ENCODE assay signal across 26 cellular contexts in the genomic region with DNA sequence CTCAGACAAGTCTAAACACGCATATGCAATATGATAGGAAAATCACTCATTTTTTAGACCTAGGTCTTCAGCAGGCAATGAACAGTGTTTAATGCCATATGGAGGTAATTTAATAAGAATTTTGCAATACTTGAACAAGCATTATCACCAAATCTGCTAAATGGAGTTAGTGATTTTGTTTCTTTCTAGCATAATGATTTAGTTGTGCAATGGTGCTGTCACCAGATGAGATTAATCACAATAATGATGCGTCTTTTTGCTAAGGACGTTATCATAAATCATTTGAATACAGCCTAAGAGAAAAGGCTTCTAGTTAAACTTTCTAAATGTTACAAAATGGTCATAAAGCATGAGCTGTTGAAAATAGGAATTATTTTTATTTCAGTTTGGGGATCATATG.
"Had no signal": no experiment of that assay in that cellular context is flagged by ENCODE, and none has a peak within 500 bp of the region (broad histone marks: within the 10 kb centered on the region; RNA-seq: fewer than 3 reads in every experiment).

No MANE protein-coding gene starts in this region.

- DNase-seq: activated CD4-positive, alpha-beta T cell treated with anti-CD3 and anti-CD28 coated beads, Interleukin-2, amount 50 U/mL, for 48 hours; activated CD8-positive, alpha-beta memory T cell treated with anti-CD3 and anti-CD28 coated beads, Interleukin-2, amount 50 U/mL, for 48 hours; activated naive CD4-positive, alpha-beta T cell; activated naive CD8-positive, alpha-beta T cell treated with anti-CD3 and anti-CD28 coated beads for 36 hours; activated T-cell treated with anti-CD3 and anti-CD28 coated beads, Interleukin-2, amount 50 U/mL, for 4 hours; effector memory CD4-positive, alpha-beta T cell; foreskin keratinocyte; kidney; lower lobe of right lung; mesendoderm; mucosa of descending colon; nucleus accumbens; right cardiac atrium; stimulated activated CD4-positive, alpha-beta T cell treated with anti-CD3 and anti-CD28 coated beads, Interleukin-12 subunit alpha, Interleukin-12 subunit beta, amount 100 ng/mL, for 4 hours; substantia nigra; T1000; tibial artery had no signal

- H3K4me1 Mint-ChIP-seq: activated naive CD8-positive, alpha-beta T cell treated with anti-CD3 and anti-CD28 coated beads for 36 hours; central memory CD8-positive, alpha-beta T cell had no signal

- H3K4me3 ChIP-seq: breast epithelium, esophagus muscularis mucosa, lower lobe of right lung, mucosa of descending colon, tibial artery had no signal

- H3K36me3 ChIP-seq: breast epithelium, esophagus muscularis mucosa, lower lobe of right lung, tibial artery had no signal

- H3K27me3 ChIP-seq: breast epithelium, foreskin keratinocyte, tibial artery had no signal

- H3K27ac ChIP-seq: breast epithelium, esophagus muscularis mucosa, foreskin keratinocyte, lower lobe of right lung, parathyroid adenoma, tibial artery had no signal

- H2AFZ ChIP-seq: parathyroid adenoma had no signal

- H3K27ac Mint-ChIP-seq: activated naive CD8-positive, alpha-beta T cell treated with anti-CD3 and anti-CD28 coated beads for 36 hours; activated T-helper 2 cell treated with anti-CD3 and anti-CD28 coated beads, Interferon-gamma antibody, Interleukin-2, Interleukin-4, amounts not matched to agents 10 μg/mL and 5 μg/mL and 100 μg/mL, durations not matched to agents 14 hours and 24 hours and 36 hours; stimulated activated naive CD8-positive, alpha-beta T cell treated with anti-CD3 and anti-CD28 coated beads, Interleukin-15, Interleukin-2, amounts not matched to agents 100 ng/mL and 50 ng/mL, for 24 hours; WTC11 had no signal

- ATAC-seq: activated T-cell treated with anti-CD3 and anti-CD28 coated beads, Interleukin-2, amount 50 U/mL, for 4 hours; foreskin keratinocyte; lower lobe of right lung; mucosa of descending colon; right cardiac atrium; WTC11 had no signal

- H3K79me2 ChIP-seq: parathyroid adenoma had no signal

- H3K4me3 Mint-ChIP-seq: activated naive CD8-positive, alpha-beta T cell treated with anti-CD3 and anti-CD28 coated beads for 36 hours; activated T-cell treated with anti-CD3 and anti-CD28 coated beads, Interleukin-2, amount 50 U/mL, for 4 hours; central memory CD8-positive, alpha-beta T cell; stimulated activated naive CD8-positive, alpha-beta T cell treated with anti-CD3 and anti-CD28 coated beads, Interleukin-15, Interleukin-2, amounts not matched to agents 100 ng/mL and 50 ng/mL, for 24 hours; WTC11 had no signal

- H3K9me3 ChIP-seq: breast epithelium, esophagus muscularis mucosa, lower lobe of right lung, mucosa of descending colon, tibial artery had no signal

- H3K36me3 Mint-ChIP-seq: activated naive CD8-positive, alpha-beta T cell treated with anti-CD3 and anti-CD28 coated beads for 36 hours; WTC11 had no signal

- H3K9ac ChIP-seq: parathyroid adenoma had no signal

- H3K9me3 Mint-ChIP-seq: activated naive CD8-positive, alpha-beta T cell treated with anti-CD3 and anti-CD28 coated beads for 36 hours; activated T-cell treated with anti-CD3 and anti-CD28 coated beads, Interleukin-2, amount 50 U/mL, for 4 hours; activated T-helper 2 cell treated with anti-CD3 and anti-CD28 coated beads, Interferon-gamma antibody, Interleukin-2, Interleukin-4, amounts not matched to agents 10 μg/mL and 5 μg/mL and 100 μg/mL, durations not matched to agents 14 hours and 24 hours and 36 hours; central memory CD8-positive, alpha-beta T cell; stimulated activated naive CD8-positive, alpha-beta T cell treated with anti-CD3 and anti-CD28 coated beads, Interleukin-15, Interleukin-2, amounts not matched to agents 100 ng/mL and 50 ng/mL, for 24 hours; WTC11 had no signal

- FAIRE-seq: colon, endothelial cell of umbilical vein, kidney had no signal

- H3K4me1 ChIP-seq: breast epithelium, esophagus muscularis mucosa, foreskin keratinocyte, lower lobe of right lung, parathyroid adenoma, tibial artery had no signal
